ENCODE assay signal across 24 cellular contexts in the genomic region with DNA sequence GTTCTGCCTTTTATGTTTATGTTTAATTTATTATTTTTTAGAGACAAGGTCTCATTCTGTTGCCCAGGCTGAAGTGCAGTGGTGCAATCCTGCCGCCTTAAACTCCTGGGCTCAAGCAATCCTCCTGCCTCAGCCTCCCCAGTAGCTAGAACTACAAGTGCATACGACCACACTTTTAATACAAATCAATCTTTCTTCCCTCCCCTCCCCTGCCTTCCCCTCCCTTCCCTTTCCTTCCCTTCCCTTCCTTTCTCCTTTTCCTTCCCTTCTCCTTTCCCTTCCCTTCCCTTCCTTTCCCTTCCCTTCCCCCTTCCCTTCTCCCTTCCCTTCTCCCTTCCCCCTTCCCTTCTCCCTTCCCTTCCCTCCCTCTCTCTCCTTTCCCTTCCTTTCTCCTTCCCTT.
"Had no signal": no experiment of that assay in that cellular context is flagged by ENCODE, and none has a peak within 500 bp of the region (broad histone marks: within the 10 kb centered on the region; RNA-seq: fewer than 3 reads in every experiment).

No MANE protein-coding gene starts in this region.

- H3K9me3 ChIP-seq: esophagus squamous epithelium, gastroesophageal sphincter, heart left ventricle, left lung, lower lobe of right lung, mucosa of descending colon had no signal

- H3K27ac ChIP-seq: coronary artery, dorsolateral prefrontal cortex, esophagus squamous epithelium, gastroesophageal sphincter, heart left ventricle, hepatocyte, left lung, lower lobe of right lung had no signal

- DNase-seq: dermis blood vessel endothelial cell; dorsolateral prefrontal cortex; effector CD4-positive, alpha-beta T cell; effector memory CD4-positive, alpha-beta T cell; esophagus squamous epithelium; foreskin fibroblast; foreskin melanocyte; heart left ventricle; hypothalamus; immature natural killer cell; islet precursor cell; kidney; kidney glomerular epithelial cell; left colon; left lung; left ventricle myocardium superior; lower lobe of right lung; mesenchymal stem cell; mucosa of descending colon had no signal

- H3K4me2 ChIP-seq: hepatocyte had no signal

- ATAC-seq: gastroesophageal sphincter, heart left ventricle, left colon, left lung, left ventricle myocardium superior, lower lobe of right lung, mucosa of descending colon had no signal

- H3K4me1 ChIP-seq: gastroesophageal sphincter, lower lobe of right lung had no signal

- H3K4me3 ChIP-seq: coronary artery, dorsolateral prefrontal cortex, esophagus squamous epithelium, gastroesophageal sphincter, heart left ventricle, hepatocyte, left lung, lower lobe of right lung, mucosa of descending colon had no signal

- H2AFZ ChIP-seq: hepatocyte had no signal

- H3K27me3 ChIP-seq: dorsolateral prefrontal cortex, esophagus squamous epithelium, gastroesophageal sphincter, heart left ventricle, hepatocyte, left lung had no signal

- H3K79me2 ChIP-seq: hepatocyte had no signal

- FAIRE-seq: colon, endothelial cell of umbilical vein, kidney had no signal
